Comparison of ENCODE assay signal across 17 cellular contexts in the genomic region with DNA sequence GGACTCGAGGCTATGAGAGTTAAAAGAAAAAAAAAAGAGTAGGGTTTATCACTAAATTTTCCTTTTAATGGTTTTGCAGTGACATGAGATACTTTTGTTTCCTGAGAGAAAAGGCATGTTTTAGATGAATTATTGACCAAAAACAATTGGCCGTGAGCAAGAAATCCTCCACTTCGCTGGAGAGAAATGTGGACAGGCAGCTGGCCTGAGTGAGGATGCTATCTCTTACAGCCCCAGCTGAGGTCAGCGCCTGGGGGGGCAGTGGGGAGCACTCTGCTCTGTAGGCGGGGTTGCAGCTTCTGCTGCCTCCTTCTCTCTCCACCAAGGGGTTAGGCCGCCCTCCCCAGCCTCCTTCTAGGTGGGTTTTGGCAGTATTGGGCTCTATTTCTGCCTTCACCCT. TPM values are rescaled to one million over a fixed set of nuclear protein-coding genes. Genes with fewer than 3 reads are reported as not detected.
DNase-seq lines count a peak whose midpoint lies in the region; ATAC-seq lines count a peak whose summit lies in the region.
"Had no signal": no experiment of that assay in that cellular context is flagged by ENCODE, and none has a peak within 500 bp of the region (broad histone marks: within the 10 kb centered on the region; RNA-seq: fewer than 3 reads in every experiment).

No MANE protein-coding gene starts in this region.

- no peak overlapping the region for H3K4me2 ChIP-seq in neuronal stem cell (ENCODE audit: insufficient read depth, low read length, poor library complexity, severe bottlenecking)

- intact Hi-C loops in head of caudate nucleus (cut with DNase I): no loop called here

- no peak overlapping the region for H3K23ac ChIP-seq in neuronal stem cell (ENCODE audit: low read depth, low read length, poor library complexity)

- peak overlapping the region; percentile 66 for H3K18ac ChIP-seq in neuronal stem cell (ENCODE audit: low read length)

- H3K4me1 ChIP-seq in neuronal stem cell (ENCODE audit: control insufficient read depth in 2 of 2, insufficient read depth in 1 of 2, low read depth in 1 of 2, low read length in 2 of 2): peaks cover 0 to 2% of the 10 kb centered on the region in 2 donors
- no peaks in the 10 kb centered on the region for H3K4me1 ChIP-seq in effector memory CD4-positive, alpha-beta T cell (ENCODE audit: control insufficient read depth, insufficient read depth, low read length, poor library complexity, severe bottlenecking)
- H3K4me1 ChIP-seq: HAP-1 had no signal

- H3K4ac ChIP-seq in neuronal stem cell (ENCODE audit: low read length): no peak overlapping the region

- no peak overlapping the region for H2BK120ac ChIP-seq in neuronal stem cell (ENCODE audit: low read depth, low read length)

- no peaks in the 10 kb centered on the region for H3K36me3 ChIP-seq in neuronal stem cell (replicated peaks in 1 of 2; ENCODE audit: control insufficient read depth in 2 of 2, insufficient read depth in 2 of 2, low read length in 2 of 2)
- no peaks in the 10 kb centered on the region for H3K36me3 ChIP-seq in effector memory CD4-positive, alpha-beta T cell (ENCODE audit: control insufficient read depth, insufficient read depth, low read length)
- H3K36me3 ChIP-seq: HAP-1 had no signal

- DNase-seq in RPMI8226 (peak; percentile 7), head of caudate nucleus (peak in 38 of 42 donors; percentile 36 to 87 (median 69)), neuronal stem cell (ENCODE audit: low spot score) (no peak)
- DNase-seq in effector CD8-positive, alpha-beta T cell (lab: John Stamatoyannopoulos, UW): no peak
- no peak for DNase-seq in effector memory CD4-positive, alpha-beta T cell
- DNase-seq: BE2C; CD4-positive, alpha-beta T cell; NCI-H1436; NCI-H2029 treated with DMSO at 0.1 percent for 48 hours; NCI-H2171 treated with DMSO at 0.1 percent for 48 hours; NCI-H510A had no signal

- no peak for ATAC-seq in GM21529 (IDR thresholded peaks at IDR 0.05; ENCODE audit: unreplicated experiment)

- H3K4me3 ChIP-seq in neuronal stem cell (ENCODE audit: low read length in 2 of 2): no peak overlapping the region
- no peak overlapping the region for H3K4me3 ChIP-seq in effector memory CD4-positive, alpha-beta T cell (ENCODE audit: insufficient read depth, low read depth, low read length, poor library complexity, severe bottlenecking)
- H3K4me3 ChIP-seq: HAP-1 had no signal

- WGBS in neuronal stem cell (ENCODE audit: extremely low coverage in 2 of 2, insufficient read length in 2 of 2, insufficient replicate concordance in 1 of 2), 2 donors: no CpG with 5 or more reads among the region's 6 CpGs

- H3K14ac ChIP-seq in neuronal stem cell (ENCODE audit: low read length): no peak overlapping the region

- no peak overlapping the region for H2AK5ac ChIP-seq in neuronal stem cell (ENCODE audit: low read depth, low read length)

- H4K91ac ChIP-seq in neuronal stem cell (ENCODE audit: low read depth, low read length, poor library complexity): no peak overlapping the region

- H3K27me3 ChIP-seq in neuronal stem cell (ENCODE audit: control insufficient read depth in 3 of 3, insufficient read depth in 3 of 3, low read depth in 1 of 3, low read length in 3 of 3): no peaks in the 10 kb centered on the region
- H3K27me3 ChIP-seq in effector memory CD4-positive, alpha-beta T cell (replicated peaks; ENCODE audit: control insufficient read depth, insufficient read depth, low read length, poor library complexity, severe bottlenecking): no peaks in the 10 kb centered on the region
- H3K27me3 ChIP-seq: BE2C had no signal

- no peak overlapping the region for H4K8ac ChIP-seq in neuronal stem cell (ENCODE audit: low read depth, low read length)

- H2BK12ac ChIP-seq in neuronal stem cell (ENCODE audit: low read length): no peak overlapping the region

- H3K9me3 ChIP-seq in neuronal stem cell (replicated peaks in 1 of 2; ENCODE audit: control insufficient read depth in 2 of 2, insufficient read depth in 1 of 2, low read depth in 1 of 2, low read length in 2 of 2): no peaks in the 10 kb centered on the region
- H3K9me3 ChIP-seq in effector memory CD4-positive, alpha-beta T cell (ENCODE audit: control insufficient read depth, low read length): no peaks in the 10 kb centered on the region
- H3K9me3 ChIP-seq: BE2C, HAP-1 had no signal

- H3K9ac ChIP-seq in neuronal stem cell (ENCODE audit: low read depth, low read length, poor library complexity): no peak overlapping the region

- H2AFZ ChIP-seq in neuronal stem cell (ENCODE audit: low read length): no peak overlapping the region

- H2BK5ac ChIP-seq in neuronal stem cell (ENCODE audit: low read length): no peak overlapping the region

- H2BK15ac ChIP-seq in neuronal stem cell (ENCODE audit: low read length): no peak overlapping the region

- H3K27ac ChIP-seq in neuronal stem cell (replicated peaks; ENCODE audit: low read length) (no peak overlapping the region), temporal lobe (ENCODE audit: low read depth, low read length) (peak overlapping the region; percentile 73)
- H3K27ac ChIP-seq in effector memory CD4-positive, alpha-beta T cell (ENCODE audit: insufficient read depth, low read length, poor library complexity, severe bottlenecking): no peak overlapping the region
- H3K27ac ChIP-seq: HL-60 had no signal

- H3K79me1 ChIP-seq in neuronal stem cell (ENCODE audit: low read depth, low read length): peaks cover 1% of the 10 kb centered on the region

RNA-seq across cellular contexts. Expression of a gene that starts 54.6 kb away (rescaled TPM):
- polyA plus RNA-seq in neuronal stem cell (2013, experiment 1 of 2): 4.4 TPM
- 4.2 TPM for polyA plus RNA-seq in neuronal stem cell (2013, experiment 2 of 2)
- under 0.01 TPM for total RNA-seq in temporal lobe
- total RNA-seq: CD4-positive, alpha-beta T cell had no signal
- polyA plus RNA-seq: AG04450, IgD-negative memory B cell had no signal

Comparison
In these comparisons a context has a peak if more than half of its experiments do, and no peak if none do; other contexts are left out.
1. DNase-seq: peak in RPMI8226 (single experiment) and head of caudate nucleus (38 of 42); none in neuronal stem cell (single experiment), effector CD8-positive, alpha-beta T cell (single experiment) and effector memory CD4-positive, alpha-beta T cell (0 of 3).